1 cellular context compared by ENCODE assay signal in the genomic region with DNA sequence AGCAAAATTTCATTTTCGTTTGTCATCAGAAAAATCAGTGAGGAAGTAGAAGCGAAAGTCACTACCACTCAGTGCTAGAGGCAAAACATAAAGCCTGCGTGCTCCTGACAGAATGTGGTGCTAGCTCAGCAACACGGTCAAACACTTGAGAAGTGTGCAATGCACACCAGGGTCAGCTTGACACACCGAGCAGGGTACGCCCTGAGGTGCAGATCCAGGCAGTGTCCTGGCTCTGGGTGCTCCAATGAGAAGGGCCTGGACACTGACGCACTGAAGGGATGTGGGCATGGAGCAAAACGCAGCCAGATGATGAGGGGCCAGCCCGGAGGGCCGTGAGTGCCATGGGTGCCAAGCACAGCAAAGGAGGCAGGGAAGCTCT.
TF ChIP-seq lines count a peak whose summit lies in the region.

No MANE protein-coding gene starts in this region.

TF ChIP-seq in WTC11, 78 proteins besides CTCF, POLR2A, EP300 and RAD21 (continued from another document):
- TF ChIP-seq, protein P1, sequence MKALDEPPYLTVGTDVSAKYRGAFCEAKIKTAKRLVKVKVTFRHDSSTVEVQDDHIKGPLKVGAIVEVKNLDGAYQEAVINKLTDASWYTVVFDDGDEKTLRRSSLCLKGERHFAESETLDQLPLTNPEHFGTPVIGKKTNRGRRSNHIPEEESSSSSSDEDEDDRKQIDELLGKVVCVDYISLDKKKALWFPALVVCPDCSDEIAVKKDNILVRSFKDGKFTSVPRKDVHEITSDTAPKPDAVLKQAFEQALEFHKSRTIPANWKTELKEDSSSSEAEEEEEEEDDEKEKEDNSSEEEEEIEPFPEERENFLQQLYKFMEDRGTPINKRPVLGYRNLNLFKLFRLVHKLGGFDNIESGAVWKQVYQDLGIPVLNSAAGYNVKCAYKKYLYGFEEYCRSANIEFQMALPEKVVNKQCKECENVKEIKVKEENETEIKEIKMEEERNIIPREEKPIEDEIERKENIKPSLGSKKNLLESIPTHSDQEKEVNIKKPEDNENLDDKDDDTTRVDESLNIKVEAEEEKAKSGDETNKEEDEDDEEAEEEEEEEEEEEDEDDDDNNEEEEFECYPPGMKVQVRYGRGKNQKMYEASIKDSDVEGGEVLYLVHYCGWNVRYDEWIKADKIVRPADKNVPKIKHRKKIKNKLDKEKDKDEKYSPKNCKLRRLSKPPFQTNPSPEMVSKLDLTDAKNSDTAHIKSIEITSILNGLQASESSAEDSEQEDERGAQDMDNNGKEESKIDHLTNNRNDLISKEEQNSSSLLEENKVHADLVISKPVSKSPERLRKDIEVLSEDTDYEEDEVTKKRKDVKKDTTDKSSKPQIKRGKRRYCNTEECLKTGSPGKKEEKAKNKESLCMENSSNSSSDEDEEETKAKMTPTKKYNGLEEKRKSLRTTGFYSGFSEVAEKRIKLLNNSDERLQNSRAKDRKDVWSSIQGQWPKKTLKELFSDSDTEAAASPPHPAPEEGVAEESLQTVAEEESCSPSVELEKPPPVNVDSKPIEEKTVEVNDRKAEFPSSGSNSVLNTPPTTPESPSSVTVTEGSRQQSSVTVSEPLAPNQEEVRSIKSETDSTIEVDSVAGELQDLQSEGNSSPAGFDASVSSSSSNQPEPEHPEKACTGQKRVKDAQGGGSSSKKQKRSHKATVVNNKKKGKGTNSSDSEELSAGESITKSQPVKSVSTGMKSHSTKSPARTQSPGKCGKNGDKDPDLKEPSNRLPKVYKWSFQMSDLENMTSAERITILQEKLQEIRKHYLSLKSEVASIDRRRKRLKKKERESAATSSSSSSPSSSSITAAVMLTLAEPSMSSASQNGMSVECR (CRISPR knock-in tag; IDR thresholded peaks at IDR 0.05; ENCODE audit: borderline replicate concordance): no peak
- TF ChIP-seq HMGA2 (CRISPR knock-in tag; IDR thresholded peaks at IDR 0.05): no peak
- TF ChIP-seq, protein P2, sequence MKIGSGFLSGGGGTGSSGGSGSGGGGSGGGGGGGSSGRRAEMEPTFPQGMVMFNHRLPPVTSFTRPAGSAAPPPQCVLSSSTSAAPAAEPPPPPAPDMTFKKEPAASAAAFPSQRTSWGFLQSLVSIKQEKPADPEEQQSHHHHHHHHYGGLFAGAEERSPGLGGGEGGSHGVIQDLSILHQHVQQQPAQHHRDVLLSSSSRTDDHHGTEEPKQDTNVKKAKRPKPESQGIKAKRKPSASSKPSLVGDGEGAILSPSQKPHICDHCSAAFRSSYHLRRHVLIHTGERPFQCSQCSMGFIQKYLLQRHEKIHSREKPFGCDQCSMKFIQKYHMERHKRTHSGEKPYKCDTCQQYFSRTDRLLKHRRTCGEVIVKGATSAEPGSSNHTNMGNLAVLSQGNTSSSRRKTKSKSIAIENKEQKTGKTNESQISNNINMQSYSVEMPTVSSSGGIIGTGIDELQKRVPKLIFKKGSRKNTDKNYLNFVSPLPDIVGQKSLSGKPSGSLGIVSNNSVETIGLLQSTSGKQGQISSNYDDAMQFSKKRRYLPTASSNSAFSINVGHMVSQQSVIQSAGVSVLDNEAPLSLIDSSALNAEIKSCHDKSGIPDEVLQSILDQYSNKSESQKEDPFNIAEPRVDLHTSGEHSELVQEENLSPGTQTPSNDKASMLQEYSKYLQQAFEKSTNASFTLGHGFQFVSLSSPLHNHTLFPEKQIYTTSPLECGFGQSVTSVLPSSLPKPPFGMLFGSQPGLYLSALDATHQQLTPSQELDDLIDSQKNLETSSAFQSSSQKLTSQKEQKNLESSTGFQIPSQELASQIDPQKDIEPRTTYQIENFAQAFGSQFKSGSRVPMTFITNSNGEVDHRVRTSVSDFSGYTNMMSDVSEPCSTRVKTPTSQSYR (CRISPR knock-in tag; IDR thresholded peaks at IDR 0.05): no peak
- TF ChIP-seq, protein P3, sequence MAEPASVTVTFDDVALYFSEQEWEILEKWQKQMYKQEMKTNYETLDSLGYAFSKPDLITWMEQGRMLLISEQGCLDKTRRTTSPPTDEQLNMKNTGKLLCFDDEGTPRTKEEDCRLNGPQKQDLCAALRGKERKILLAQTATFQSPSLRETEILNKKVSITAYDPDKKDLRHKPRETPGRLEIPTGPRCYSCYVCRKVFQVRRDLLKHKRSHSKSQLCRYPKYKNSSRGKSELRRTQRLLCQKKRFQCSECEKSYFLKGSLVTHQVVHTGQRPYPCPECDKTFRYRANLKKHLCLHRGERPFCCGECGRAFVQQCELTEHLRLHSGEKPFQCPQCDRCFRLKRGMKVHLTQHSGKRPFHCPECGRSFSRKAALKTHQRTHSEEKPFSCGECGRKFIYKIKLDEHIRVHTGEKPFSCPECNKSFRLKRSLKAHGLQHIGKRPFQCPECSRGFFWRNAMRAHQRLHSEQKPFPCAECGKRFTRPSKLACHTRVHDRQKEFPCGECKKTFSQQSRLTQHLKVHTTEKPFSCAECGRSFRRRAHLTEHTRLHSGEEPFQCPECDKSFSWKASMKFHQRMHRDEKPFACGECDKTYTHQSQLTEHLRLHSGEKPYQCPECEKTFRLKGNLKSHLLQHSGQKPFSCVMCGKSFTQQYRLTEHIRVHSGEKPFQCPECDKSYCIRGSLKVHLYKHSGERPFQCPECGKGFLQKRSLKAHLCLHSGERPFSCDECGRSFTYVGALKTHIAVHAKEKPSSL (CRISPR knock-in tag; conservative IDR thresholded peaks at IDR 0.05): no peak
- no peak for TF ChIP-seq TP53 (CRISPR knock-in tag; IDR thresholded peaks at IDR 0.05)
- no peak for TF ChIP-seq FOXP1 (CRISPR knock-in tag; IDR thresholded peaks at IDR 0.05; ENCODE audit: borderline replicate concordance)
- TF ChIP-seq ZNF121 (CRISPR knock-in tag; IDR thresholded peaks at IDR 0.05): no peak
- TF ChIP-seq, protein P4, sequence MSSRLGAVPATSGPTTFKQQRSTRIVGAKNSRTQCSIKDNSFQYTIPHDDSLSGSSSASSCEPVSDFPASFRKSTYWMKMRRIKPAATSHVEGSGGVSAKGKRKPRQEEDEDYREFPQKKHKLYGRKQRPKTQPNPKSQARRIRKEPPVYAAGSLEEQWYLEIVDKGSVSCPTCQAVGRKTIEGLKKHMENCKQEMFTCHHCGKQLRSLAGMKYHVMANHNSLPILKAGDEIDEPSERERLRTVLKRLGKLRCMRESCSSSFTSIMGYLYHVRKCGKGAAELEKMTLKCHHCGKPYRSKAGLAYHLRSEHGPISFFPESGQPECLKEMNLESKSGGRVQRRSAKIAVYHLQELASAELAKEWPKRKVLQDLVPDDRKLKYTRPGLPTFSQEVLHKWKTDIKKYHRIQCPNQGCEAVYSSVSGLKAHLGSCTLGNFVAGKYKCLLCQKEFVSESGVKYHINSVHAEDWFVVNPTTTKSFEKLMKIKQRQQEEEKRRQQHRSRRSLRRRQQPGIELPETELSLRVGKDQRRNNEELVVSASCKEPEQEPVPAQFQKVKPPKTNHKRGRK (CRISPR knock-in tag; IDR thresholded peaks at IDR 0.05; ENCODE audit: borderline replicate concordance): no peak
- TF ChIP-seq, protein P5, sequence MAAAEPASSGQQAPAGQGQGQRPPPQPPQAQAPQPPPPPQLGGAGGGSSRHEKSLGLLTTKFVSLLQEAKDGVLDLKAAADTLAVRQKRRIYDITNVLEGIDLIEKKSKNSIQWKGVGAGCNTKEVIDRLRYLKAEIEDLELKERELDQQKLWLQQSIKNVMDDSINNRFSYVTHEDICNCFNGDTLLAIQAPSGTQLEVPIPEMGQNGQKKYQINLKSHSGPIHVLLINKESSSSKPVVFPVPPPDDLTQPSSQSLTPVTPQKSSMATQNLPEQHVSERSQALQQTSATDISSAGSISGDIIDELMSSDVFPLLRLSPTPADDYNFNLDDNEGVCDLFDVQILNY (CRISPR knock-in tag; IDR thresholded peaks at IDR 0.05): no peak
- TF ChIP-seq EMX1 (CRISPR knock-in tag; IDR thresholded peaks at IDR 0.05): no peak
